ENCODE assay signal across 1 cellular context in the genomic region with DNA sequence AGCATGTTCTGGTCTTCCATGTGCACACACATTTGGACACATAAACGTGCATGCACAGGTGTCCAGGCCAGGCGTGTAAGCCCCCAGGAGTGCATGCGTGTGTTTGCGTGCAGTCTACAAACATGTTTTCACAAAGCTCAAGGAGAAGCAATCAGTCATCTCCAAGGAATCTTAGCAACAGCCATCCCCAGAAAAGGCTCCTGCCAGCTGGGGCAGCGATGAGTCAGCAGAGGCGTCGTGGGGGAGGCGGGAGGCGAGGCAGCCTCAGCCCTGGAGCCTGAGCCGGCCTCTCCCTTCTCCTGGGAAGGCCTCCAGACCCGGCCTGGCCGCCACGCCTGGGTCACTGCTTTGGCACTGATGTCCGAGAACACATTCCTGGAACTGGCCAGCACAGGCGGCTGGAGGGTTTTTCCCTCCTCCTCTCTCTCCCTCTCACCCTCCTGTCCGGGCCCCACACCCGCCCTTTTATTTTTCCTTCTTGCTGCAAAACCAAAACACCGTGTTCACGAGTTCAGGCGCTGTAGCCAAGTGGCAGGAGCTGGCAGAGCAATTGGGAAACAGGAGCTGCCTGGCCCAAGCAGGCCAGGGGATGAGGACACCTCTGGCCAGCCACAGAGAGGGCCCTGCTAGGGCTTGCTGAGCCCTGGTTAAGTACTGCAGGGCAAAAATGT.
TF ChIP-seq lines count a peak whose summit lies in the region.

No MANE protein-coding gene starts in this region.

TF ChIP-seq in SK-N-SH, 30 proteins besides CTCF, POLR2A, EP300 and RAD21 (continued from another document):
- TF ChIP-seq, protein P1, sequence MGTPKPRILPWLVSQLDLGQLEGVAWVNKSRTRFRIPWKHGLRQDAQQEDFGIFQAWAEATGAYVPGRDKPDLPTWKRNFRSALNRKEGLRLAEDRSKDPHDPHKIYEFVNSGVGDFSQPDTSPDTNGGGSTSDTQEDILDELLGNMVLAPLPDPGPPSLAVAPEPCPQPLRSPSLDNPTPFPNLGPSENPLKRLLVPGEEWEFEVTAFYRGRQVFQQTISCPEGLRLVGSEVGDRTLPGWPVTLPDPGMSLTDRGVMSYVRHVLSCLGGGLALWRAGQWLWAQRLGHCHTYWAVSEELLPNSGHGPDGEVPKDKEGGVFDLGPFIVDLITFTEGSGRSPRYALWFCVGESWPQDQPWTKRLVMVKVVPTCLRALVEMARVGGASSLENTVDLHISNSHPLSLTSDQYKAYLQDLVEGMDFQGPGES (IDR thresholded peaks at IDR 0.05; ENCODE audit: low read depth, low read length) = no peak
- TF ChIP-seq NFIC (IDR thresholded peaks at IDR 0.05; ENCODE audit: borderline replicate concordance) (peak; percentile 97), ELF1 (IDR thresholded peaks at IDR 0.05) (no peak; the same call in 1 of the 2 replicates), POLR2AphosphoS5 (IDR thresholded peaks at IDR 0.05; ENCODE audit: low read depth, low read length) (peak; percentile 58; the same call in 1 of the 2 replicates), GABPA (IDR thresholded peaks at IDR 0.05; ENCODE audit: low read depth) (no peak; the same call in 1 of the 2 replicates), TCF12 (IDR thresholded peaks at IDR 0.05) (peak; percentile 91), TAF1 (IDR thresholded peaks at IDR 0.05; ENCODE audit: borderline replicate concordance, low read depth, low read length) (peak; percentile 56; the same call in 1 of the 2 replicates), YY1 (IDR thresholded peaks at IDR 0.05; ENCODE audit: low read depth) (peak; percentile 26; the same call in 1 of the 2 replicates), REST (IDR thresholded peaks at IDR 0.05; ENCODE audit: low read depth, low read length) (peak; percentile 63), JUND (IDR thresholded peaks at IDR 0.05) (peak; percentile 95), SIN3A (IDR thresholded peaks at IDR 0.05; ENCODE audit: borderline replicate concordance, low read depth, low read length) (peak; percentile 52; the same call in 1 of the 2 replicates)
- TF ChIP-seq, protein P2, sequence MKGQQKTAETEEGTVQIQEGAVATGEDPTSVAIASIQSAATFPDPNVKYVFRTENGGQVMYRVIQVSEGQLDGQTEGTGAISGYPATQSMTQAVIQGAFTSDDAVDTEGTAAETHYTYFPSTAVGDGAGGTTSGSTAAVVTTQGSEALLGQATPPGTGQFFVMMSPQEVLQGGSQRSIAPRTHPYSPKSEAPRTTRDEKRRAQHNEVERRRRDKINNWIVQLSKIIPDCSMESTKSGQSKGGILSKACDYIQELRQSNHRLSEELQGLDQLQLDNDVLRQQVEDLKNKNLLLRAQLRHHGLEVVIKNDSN (IDR thresholded peaks at IDR 0.05; ENCODE audit: borderline replicate concordance, low read depth) = peak; percentile 19; the same call in 1 of the 2 replicates
